In the genomic region with DNA sequence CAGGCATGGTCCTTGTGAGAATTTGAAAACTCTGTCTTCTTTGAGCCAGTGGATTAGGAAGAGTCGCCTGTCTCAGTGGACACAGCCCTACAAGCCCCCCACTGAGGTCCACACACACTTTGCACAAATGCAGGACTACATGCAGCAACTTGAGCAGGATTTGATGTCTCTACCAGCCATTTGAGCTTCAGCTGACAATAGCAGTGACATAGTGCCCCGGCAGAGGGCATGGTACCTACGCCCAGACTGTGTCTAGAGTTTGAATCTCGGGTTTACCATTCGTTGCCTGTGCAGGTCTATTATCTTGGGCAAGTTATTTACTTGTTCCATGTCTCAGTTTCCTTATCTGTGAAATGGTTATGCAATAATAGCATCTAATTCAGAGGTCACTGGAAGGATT, we compare ENCODE assay signal across 13 cellular contexts.
DNase-seq lines count a peak whose midpoint lies in the region; ATAC-seq and TF ChIP-seq lines count a peak whose summit lies in the region.
"Had no signal": no experiment of that assay in that cellular context is flagged by ENCODE, and none has a peak within 500 bp of the region (broad histone marks: within the 10 kb centered on the region; RNA-seq: fewer than 3 reads in every experiment).

No MANE protein-coding gene starts in this region.

- POLR2A ChIA-PET in activated CD4-positive, alpha-beta T cell treated with anti-CD3 and anti-CD28 coated beads for 36 hours (lab: Charles Lee), result no interaction called here

- DNase-seq in NCI-H510A treated with DMSO at 0.1 percent for 48 hours (lab: John Stamatoyannopoulos, UW) (peak; percentile 25), NCI-H510A (lab: John Stamatoyannopoulos, UW) (no peak), NAMALWA (ENCODE audit: low spot score) (peak; percentile 20), epithelial cell of proximal tubule (ENCODE audit: low read depth) (no peak), foreskin melanocyte (no peak), H9 (no peak)
- no peak for DNase-seq in activated CD4-positive, alpha-beta T cell treated with anti-CD3 and anti-CD28 coated beads for 36 hours
- DNase-seq: activated naive CD4-positive, alpha-beta T cell treated with anti-CD3 and anti-CD28 coated beads, Interleukin-2, amount 50 U/mL, for 16 hours; erythroblast had no signal

- no peak overlapping the region for H4K8ac ChIP-seq in H9 (replicated peaks; ENCODE audit: insufficient read length, low read depth, low read length)

- no peaks in the 10 kb centered on the region for H3K27me3 Mint-ChIP-seq in activated CD4-positive, alpha-beta T cell treated with anti-CD3 and anti-CD28 coated beads for 36 hours
- peaks cover 1% of the 10 kb centered on the region; the same call in 1 of the 2 replicates for H3K27me3 Mint-ChIP-seq in H9 (ENCODE audit: low read depth)
- H3K27me3 Mint-ChIP-seq: memory B cell had no signal

- H3T11ph ChIP-seq in H9 (ENCODE audit: low read length), result no peak overlapping the region

- no peak overlapping the region for H4K5ac ChIP-seq in H9 (ENCODE audit: insufficient read length, low read depth, low read length)

- H2BK5ac ChIP-seq in H9 (ENCODE audit: insufficient read length, low read length), result no peak overlapping the region

- no peak overlapping the region for H2BK120ac ChIP-seq in H9 (ENCODE audit: low read depth, low read length, poor library complexity, severe bottlenecking)

- no peak overlapping the region for H3K56ac ChIP-seq in H9 (ENCODE audit: insufficient read length, low read depth, low read length)

- no peak overlapping the region for H2BK12ac ChIP-seq in H9 (ENCODE audit: insufficient read length, low read depth, low read length)

- H3K23me2 ChIP-seq in H9 (ENCODE audit: insufficient read length, low read depth, low read length, poor library complexity, severe bottlenecking), result no peaks in the 10 kb centered on the region

- no peak overlapping the region for H2AFZ ChIP-seq in H9 (ENCODE audit: low read length)

- peak; percentile 33 for ATAC-seq in HG02642 (IDR thresholded peaks at IDR 0.05; ENCODE audit: poor library complexity, unreplicated experiment)
- no peak for ATAC-seq in activated CD4-positive, alpha-beta T cell treated with anti-CD3 and anti-CD28 coated beads for 36 hours
- ATAC-seq: A549 had no signal

- H2AK5ac ChIP-seq in H9 (ENCODE audit: insufficient read length, low read length), result no peak overlapping the region

- H3K36me3 Mint-ChIP-seq in activated CD4-positive, alpha-beta T cell treated with anti-CD3 and anti-CD28 coated beads for 36 hours (ENCODE audit: low read depth), result no peaks in the 10 kb centered on the region
- H3K36me3 Mint-ChIP-seq in H9 (ENCODE audit: insufficient read depth in 1 of 3, low read depth in 3 of 3), result no peaks in the 10 kb centered on the region
- H3K36me3 Mint-ChIP-seq: memory B cell had no signal

- no peak overlapping the region for H3K9ac ChIP-seq in H9 (ENCODE audit: extremely low read depth, insufficient read length, low read length)

- intact Hi-C loops in activated CD4-positive, alpha-beta T cell treated with anti-CD3 and anti-CD28 coated beads for 36 hours (cut with DNase I, micrococcal nuclease), result no loop called here

- no peak overlapping the region for H3K4ac ChIP-seq in H9 (ENCODE audit: low read depth, low read length)

- no peak overlapping the region for H3K27ac Mint-ChIP-seq in activated CD4-positive, alpha-beta T cell treated with anti-CD3 and anti-CD28 coated beads for 36 hours
- H3K27ac Mint-ChIP-seq in H9, result no peak overlapping the region
- H3K27ac Mint-ChIP-seq: memory B cell had no signal

- no peak overlapping the region for H2BK15ac ChIP-seq in H9 (ENCODE audit: low read depth, low read length)

- CTCF ChIA-PET in activated CD4-positive, alpha-beta T cell treated with anti-CD3 and anti-CD28 coated beads for 36 hours (lab: Charles Lee), result no interaction called here

- H3K23ac ChIP-seq in H9 (ENCODE audit: insufficient read length, low read depth, low read length), result no peak overlapping the region

- WGBS in H9 (ENCODE audit: extremely low coverage, insufficient read length, low lambda C conversion rate), result no CpG with 5 or more reads among the region's 5 CpGs

- H4K20me1 ChIP-seq in H9 (ENCODE audit: control insufficient read depth, insufficient read depth, insufficient read length), result no peaks in the 10 kb centered on the region

- no peaks in the 10 kb centered on the region for H3K79me1 ChIP-seq in H9 (ENCODE audit: insufficient read depth, low read depth, low read length, poor library complexity, severe bottlenecking)

- no peak overlapping the region for H3K4me3 ChIP-seq in epithelial cell of proximal tubule (ENCODE audit: low read depth, low read length)
- H3K4me3 ChIP-seq: A549, upper lobe of right lung had no signal

- no peaks in the 10 kb centered on the region for H3K4me1 Mint-ChIP-seq in activated CD4-positive, alpha-beta T cell treated with anti-CD3 and anti-CD28 coated beads for 36 hours
- no peaks in the 10 kb centered on the region for H3K4me1 Mint-ChIP-seq in H9
- H3K4me1 Mint-ChIP-seq: memory B cell had no signal

- no peak overlapping the region for H2BK20ac ChIP-seq in H9 (ENCODE audit: low read depth, low read length, poor library complexity, severe bottlenecking)

- no peak overlapping the region for H3K4me3 Mint-ChIP-seq in activated CD4-positive, alpha-beta T cell treated with anti-CD3 and anti-CD28 coated beads for 36 hours
- no peak overlapping the region for H3K4me3 Mint-ChIP-seq in H9
- H3K4me3 Mint-ChIP-seq: memory B cell had no signal

- no peak overlapping the region for H3K14ac ChIP-seq in H9 (ENCODE audit: insufficient read depth, low read length)

- no peak overlapping the region for H3K27ac ChIP-seq in H9 (ENCODE audit: insufficient read length, low read depth, low read length)
- H3K27ac ChIP-seq: A549, upper lobe of right lung had no signal

- no peak overlapping the region for H3K4me2 ChIP-seq in H9 (ENCODE audit: insufficient read depth, insufficient read length, low read length)
- H3K4me2 ChIP-seq: A549 had no signal

- H3K9me3 Mint-ChIP-seq in activated CD4-positive, alpha-beta T cell treated with anti-CD3 and anti-CD28 coated beads for 36 hours (ENCODE audit: low read depth), result no peaks in the 10 kb centered on the region
- no peaks in the 10 kb centered on the region for H3K9me3 Mint-ChIP-seq in H9

- H3K27me3 ChIP-seq in H9 (ENCODE audit: insufficient read depth, low read length), result no peaks in the 10 kb centered on the region
- H3K27me3 ChIP-seq: upper lobe of right lung had no signal

- H3K9me3 ChIP-seq in H9 (ENCODE audit: control insufficient read depth, low read depth, low read length), result no peaks in the 10 kb centered on the region
- H3K9me3 ChIP-seq: A549, upper lobe of right lung had no signal

- H3K79me2 ChIP-seq in H9 (ENCODE audit: insufficient read depth, low read length), result no peaks in the 10 kb centered on the region

- peaks cover 2% of the 10 kb centered on the region; the same call in 1 of the 2 replicates for H3K4me1 ChIP-seq in H9 (ENCODE audit: insufficient read depth, low read length)
- H3K4me1 ChIP-seq: A549, upper lobe of right lung had no signal

- H4K91ac ChIP-seq in H9 (ENCODE audit: insufficient read length, low read depth, low read length), result no peak overlapping the region

- TF ChIP-seq CTCF in epithelial cell of proximal tubule (conservative IDR thresholded peaks at IDR 0.05; ENCODE audit: low read depth, low read length), result peak; percentile 1
- TF ChIP-seq CTCF in H9 (conservative IDR thresholded peaks at IDR 0.05), result no peak

- no peak overlapping the region for H3K18ac ChIP-seq in H9 (ENCODE audit: insufficient read length, low read depth, low read length)

Comparison
In these comparisons a context has a peak if more than half of its experiments do, and no peak if none do; other contexts are left out.
1. DNase-seq: peak in NCI-H510A treated with DMSO at 0.1 percent for 48 hours (single experiment) and NAMALWA (single experiment); none in NCI-H510A (single experiment), epithelial cell of proximal tubule (single experiment), foreskin melanocyte (single experiment), activated CD4-positive, alpha-beta T cell treated with anti-CD3 and anti-CD28 coated beads for 36 hours (single experiment) and H9 (single experiment).